In the genomic region with DNA sequence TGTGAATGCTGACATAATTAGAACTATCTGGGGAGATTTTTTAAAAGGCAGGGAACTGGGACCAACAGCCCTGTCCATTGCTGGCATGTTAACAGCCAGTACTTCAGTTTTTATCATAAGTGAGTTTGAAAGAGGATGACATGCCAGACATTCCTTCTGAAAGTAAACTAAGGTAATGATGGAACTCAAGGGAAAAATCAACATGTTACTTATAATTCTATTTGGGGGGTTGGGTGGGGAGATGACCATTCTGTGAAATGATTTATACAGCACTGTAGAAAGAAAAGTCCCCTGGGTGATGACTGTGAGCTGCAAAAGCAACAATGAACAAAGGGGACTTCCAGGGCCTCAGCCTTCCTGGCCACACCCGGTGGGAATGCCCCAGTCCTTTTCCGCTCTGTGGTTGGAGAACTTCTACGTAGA, we compare ENCODE assay signal across 9 cellular contexts. TPM values are rescaled to one million over a fixed set of nuclear protein-coding genes. Genes with fewer than 3 reads are reported as not detected.
A peak's percentile ranks its signal among the peaks of the same experiment; 100 is the strongest.
DNase-seq lines count a peak whose midpoint lies in the region; ATAC-seq and TF ChIP-seq lines count a peak whose summit lies in the region.
"Had no signal": no experiment of that assay in that cellular context is flagged by ENCODE, and none has a peak within 500 bp of the region (broad histone marks: within the 10 kb centered on the region; RNA-seq: fewer than 3 reads in every experiment).

No MANE protein-coding gene starts in this region.

- H4K5ac ChIP-seq in mesendoderm (ENCODE audit: low read length) = no peak overlapping the region

- H4K8ac ChIP-seq in mesendoderm (ENCODE audit: low read depth, low read length) = peak overlapping the region; percentile 6

- DNase-seq in NCI-H2196 treated with DMSO at 0.1 percent for 48 hours (lab: John Stamatoyannopoulos, UW; ENCODE audit: unreplicated experiment) (peak; percentile 11), NCI-H2196 (lab: John Stamatoyannopoulos, UW; ENCODE audit: unreplicated experiment) (no peak), breast epithelium (ENCODE audit: low spot score in 2 of 2) (peak in 1 of 2 donors; percentile 68), mesendoderm (peak; percentile 34), H7 (no peak), OCI-M2 (lab: John Stamatoyannopoulos, UW; ENCODE audit: unreplicated experiment) (no peak)
- no peak for DNase-seq in stimulated activated CD4-positive, alpha-beta T cell treated with anti-CD3 and anti-CD28 coated beads, Interleukin-1b, Interleukin-23, amount 100 ng/mL, for 48 hours
- DNase-seq: CD4-positive, CD25-positive, alpha-beta regulatory T cell had no signal

- H3K27me3 ChIP-seq in breast epithelium (no peaks in the 10 kb centered on the region), mesendoderm (ENCODE audit: insufficient read depth, low read length, poor library complexity) (no peaks in the 10 kb centered on the region), H7 (ENCODE audit: control insufficient read depth, insufficient read depth, low read length) (no peaks in the 10 kb centered on the region; the same call in 1 of the 2 replicates)

- H3K4me2 ChIP-seq in mesendoderm (ENCODE audit: low read length) = no peak overlapping the region

- H3K9ac ChIP-seq in mesendoderm (ENCODE audit: low read length) = no peak overlapping the region

- H3K9me3 ChIP-seq in breast epithelium = no peaks in the 10 kb centered on the region

- no peaks in the 10 kb centered on the region for H3K4me1 ChIP-seq in breast epithelium
- H3K4me1 ChIP-seq in mesendoderm (ENCODE audit: control insufficient read depth, low read depth, low read length) = no peaks in the 10 kb centered on the region

- H3K18ac ChIP-seq in mesendoderm (ENCODE audit: low read length) = no peak overlapping the region

- no peak overlapping the region for H2BK120ac ChIP-seq in mesendoderm (ENCODE audit: low read depth, low read length)

- H3K4me3 ChIP-seq in breast epithelium (no peak overlapping the region), mesendoderm (ENCODE audit: low read length) (no peak overlapping the region), H7 (ENCODE audit: insufficient read depth, low read depth, low read length) (no peak overlapping the region)

- H3K79me1 ChIP-seq in mesendoderm (ENCODE audit: low read length) = no peaks in the 10 kb centered on the region

- no peak overlapping the region for H2BK5ac ChIP-seq in mesendoderm (ENCODE audit: low read length)

- peak overlapping the region; percentile 62 to 69 for H3K27ac ChIP-seq in breast epithelium
- H3K27ac ChIP-seq in mesendoderm (ENCODE audit: low read depth, low read length) = no peak overlapping the region

- no peaks in the 10 kb centered on the region for H3K79me2 ChIP-seq in mesendoderm (ENCODE audit: control insufficient read depth, insufficient read depth, low read length)

- no peak for TF ChIP-seq POLR2A in breast epithelium (IDR thresholded peaks at IDR 0.05)

- no peak overlapping the region for H3K56ac ChIP-seq in mesendoderm (ENCODE audit: low read length)

- peak; percentile 69 for ATAC-seq in HG03457 (IDR thresholded peaks at IDR 0.05; ENCODE audit: unreplicated experiment)

- H3K23ac ChIP-seq in mesendoderm (ENCODE audit: low read length) = no peak overlapping the region

- intact Hi-C loops in breast epithelium (cut with DNase I; ENCODE audit: low total_unique reads) = no loop called here

- no peak overlapping the region for H2BK15ac ChIP-seq in mesendoderm (replicated peaks; ENCODE audit: low read depth)

- no peak overlapping the region for H3K4ac ChIP-seq in mesendoderm (ENCODE audit: low read depth, low read length)

- H2AK5ac ChIP-seq in mesendoderm (ENCODE audit: low read length) = no peak overlapping the region

- TF ChIP-seq CTCF in breast epithelium (IDR thresholded peaks at IDR 0.05) = no peak

- H3K36me3 ChIP-seq in breast epithelium = no peaks in the 10 kb centered on the region
- peaks cover under 1% of the 10 kb centered on the region for H3K36me3 ChIP-seq in mesendoderm (ENCODE audit: control insufficient read depth, insufficient read depth, low read length)
- H3K36me3 ChIP-seq in H7 (replicated peaks; ENCODE audit: control insufficient read depth, insufficient read depth, low read length) = no peaks in the 10 kb centered on the region

- no CpG with 5 or more reads among the region's 3 CpGs for WGBS in mesendoderm (ENCODE audit: extremely low coverage, insufficient coverage, low lambda C conversion rate)

RNA-seq across cellular contexts. Expression of a gene that starts 5.4 kb away (rescaled TPM):
- total RNA-seq in breast epithelium = 10 to 100 TPM in 2 of 3 donors, 1 to 10 TPM in 1; 3.0 to 20.3 (median 16.4) TPM
- 6.4 TPM for polyA plus RNA-seq in mesendoderm (2013, experiment 1 of 2)
- 6.9 TPM for polyA plus RNA-seq in mesendoderm (2013, experiment 2 of 2)
- total RNA-seq in H7 (2014; rRNA removed; shearing (Covaris generic)) = 2.0 and 3.0 TPM in 2 replicates
- total RNA-seq: CD4-positive, CD25-positive, alpha-beta regulatory T cell had no signal
- polyA plus RNA-seq: CD4-positive, CD25-positive, alpha-beta regulatory T cell had no signal

Comparison
In these comparisons a context has a peak if more than half of its experiments do, and no peak if none do; other contexts are left out.
1. DNase-seq: peak in NCI-H2196 treated with DMSO at 0.1 percent for 48 hours (single experiment) and mesendoderm (single experiment); none in NCI-H2196 (single experiment), stimulated activated CD4-positive, alpha-beta T cell treated with anti-CD3 and anti-CD28 coated beads, Interleukin-1b, Interleukin-23, amount 100 ng/mL, for 48 hours (single experiment), H7 (single experiment) and OCI-M2 (single experiment).